ENCODE assay signal across 13 cellular contexts in the genomic region with DNA sequence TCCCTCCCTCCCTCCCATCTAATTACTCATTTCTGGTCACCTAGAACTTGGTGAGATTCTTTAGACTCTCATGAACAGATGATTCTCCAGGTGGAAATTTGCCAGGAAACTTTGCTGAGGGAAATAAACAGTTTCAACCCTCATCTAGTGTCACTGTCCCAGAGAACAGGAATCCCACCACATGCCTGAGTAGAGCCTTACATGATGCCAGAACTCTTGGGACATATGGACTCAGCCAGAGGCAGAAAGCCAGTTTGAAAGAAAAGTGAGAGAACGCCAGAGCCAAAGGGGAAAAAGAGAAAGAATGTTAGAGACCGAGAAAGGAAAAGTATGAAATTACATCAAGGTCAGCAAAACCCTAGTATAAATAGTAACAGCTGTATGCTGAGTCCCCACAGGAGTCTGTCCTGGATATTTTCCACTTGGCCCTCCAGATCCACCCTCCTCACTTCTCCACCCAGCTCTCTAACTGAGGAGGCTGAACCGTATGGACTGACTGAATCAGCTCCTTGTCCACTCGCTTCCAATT.
DNase-seq lines count a peak whose midpoint lies in the region; ATAC-seq, FAIRE-seq and TF ChIP-seq lines count a peak whose summit lies in the region.
"Had no signal": no experiment of that assay in that cellular context is flagged by ENCODE, and none has a peak within 500 bp of the region (broad histone marks: within the 10 kb centered on the region; RNA-seq: fewer than 3 reads in every experiment).

No MANE protein-coding gene starts in this region.

- TF ChIP-seq CTCF in WI38 (IDR thresholded peaks at IDR 0.05; ENCODE audit: low read depth, low read length), result no peak
- TF ChIP-seq CTCF in fibroblast of pulmonary artery (IDR thresholded peaks at IDR 0.05; ENCODE audit: low read length, missing control alignments), result no peak
- no peak for TF ChIP-seq CTCF in osteocyte (IDR thresholded peaks at IDR 0.05)

- H3K36me3 Mint-ChIP-seq in osteocyte (ENCODE audit: unreplicated experiment), result no peaks in the 10 kb centered on the region
- H3K36me3 Mint-ChIP-seq: natural killer cell had no signal

- intact Hi-C loops in aorta (cut with DNase I), result loop anchor here (5.0 kb wide), 2 partner anchors 77 to 167 kb away; no protein-coding TSS in a partner anchor

- FAIRE-seq in GM12891 (lab: Jason Lieb, UNC), result no peak
- FAIRE-seq: urothelium cell line had no signal

- peaks cover 2% of the 10 kb centered on the region for H3K9me3 Mint-ChIP-seq in osteocyte (ENCODE audit: unreplicated experiment)
- H3K9me3 Mint-ChIP-seq: natural killer cell had no signal

- H3K27ac Mint-ChIP-seq in osteocyte (ENCODE audit: unreplicated experiment), result peak overlapping the region; percentile 94
- H3K27ac Mint-ChIP-seq: natural killer cell had no signal

- H3K4me3 Mint-ChIP-seq in osteocyte (ENCODE audit: unreplicated experiment), result peak overlapping the region; percentile 16
- H3K4me3 Mint-ChIP-seq: natural killer cell had no signal

- TF ChIP-seq POLR2A in GM12891 (IDR thresholded peaks at IDR 0.05; ENCODE audit: low read depth, low read length), result no peak

- WGBS in aorta, 2 donors, result 2 to 11% methylated on average over 4 of the region's 4 CpGs

- peaks cover 53% of the 10 kb centered on the region for H3K4me1 Mint-ChIP-seq in osteocyte (ENCODE audit: unreplicated experiment)
- H3K4me1 Mint-ChIP-seq: natural killer cell had no signal

- peak overlapping the region; percentile 30; the same call in 1 of the 2 replicates for H3K4me3 ChIP-seq in WI38 (ENCODE audit: low read depth, low read length)
- no peak overlapping the region for H3K4me3 ChIP-seq in fibroblast of pulmonary artery (replicated peaks; ENCODE audit: low read depth, low read length)
- no peak overlapping the region for H3K4me3 ChIP-seq in aorta (ENCODE audit: low read length in 2 of 2)
- H3K4me3 ChIP-seq: HAP-1 had no signal

- no peaks in the 10 kb centered on the region for H3K27me3 Mint-ChIP-seq in osteocyte (ENCODE audit: unreplicated experiment)

- peak overlapping the region; percentile 2 to 80 for H3K27ac ChIP-seq in aorta (ENCODE audit: low read depth in 1 of 2, low read length in 2 of 2)

- ATAC-seq in aorta (ENCODE audit: low FRiP score) (peak; percentile 76), GM18870 (IDR thresholded peaks at IDR 0.05; ENCODE audit: unreplicated experiment) (no peak)
- ATAC-seq: natural killer cell had no signal

- no peaks in the 10 kb centered on the region for H3K36me3 ChIP-seq in aorta (ENCODE audit: control insufficient read depth in 1 of 2, insufficient read depth in 2 of 2, low read length in 1 of 2)
- H3K36me3 ChIP-seq: HAP-1 had no signal

- H3K9me3 ChIP-seq in aorta (ENCODE audit: control insufficient read depth, low read length), result no peaks in the 10 kb centered on the region
- H3K9me3 ChIP-seq: HAP-1 had no signal

- DNase-seq in fibroblast of pulmonary artery (ENCODE audit: low read depth) (peak; percentile 86), osteocyte (ENCODE audit: extremely low spot score, unreplicated experiment) (no peak), aorta (peak in 1 of 2 donors; percentile 61), cerebellum (ENCODE audit: low spot score) (no peak), GM12891 (ENCODE audit: insufficient read length, low spot score) (no peak)
- DNase-seq: hypothalamus, natural killer cell, NCI-H1048, NCI-H774 had no signal

- H3K4me1 ChIP-seq in aorta (ENCODE audit: control insufficient read depth in 1 of 2, insufficient read depth in 2 of 2, low read length in 2 of 2), result peaks cover 7 to 14% of the 10 kb centered on the region in 2 donors
- H3K4me1 ChIP-seq: HAP-1 had no signal

- H3K27me3 ChIP-seq in aorta (ENCODE audit: control insufficient read depth in 1 of 2, insufficient read depth in 2 of 2, low read length in 1 of 2), result no peaks in the 10 kb centered on the region

TF ChIP-seq in GM12891, 5 proteins besides CTCF, POLR2A, EP300 and RAD21:
- no peak for TF ChIP-seq PAX5 (IDR thresholded peaks at IDR 0.05; ENCODE audit: insufficient read depth, low read length, severe bottlenecking)
- TF ChIP-seq SPI1 (IDR thresholded peaks at IDR 0.05; ENCODE audit: low read depth, low read length), result no peak
- TF ChIP-seq POLR2AphosphoS5 (IDR thresholded peaks at IDR 0.05; ENCODE audit: low read depth, low read length), result no peak
- no peak for TF ChIP-seq POU2F2 (IDR thresholded peaks at IDR 0.05; ENCODE audit: low read depth, low read length)
- no peak for TF ChIP-seq TAF1 (IDR thresholded peaks at IDR 0.05; ENCODE audit: low read depth, low read length)
